ENCODE assay signal across 7 cellular contexts in the genomic region with DNA sequence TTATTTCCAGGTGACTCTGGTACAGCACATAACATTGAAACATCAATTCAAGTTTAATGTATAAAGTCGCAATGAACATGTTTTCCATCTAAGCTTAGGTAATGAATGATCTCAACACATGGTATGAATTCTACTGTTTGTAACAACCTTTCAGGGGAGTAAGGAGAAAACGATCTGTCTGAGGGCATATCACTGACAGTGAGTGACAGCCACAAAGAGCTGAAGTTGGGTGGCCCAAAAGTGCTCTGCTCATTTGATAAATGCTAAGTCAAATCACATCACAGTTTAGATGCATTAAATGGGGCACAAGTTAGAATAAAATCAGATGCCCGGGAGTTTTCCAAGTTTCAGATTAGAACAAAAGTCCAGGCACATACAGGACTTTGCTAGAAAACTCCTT. TPM values are rescaled to one million over a fixed set of nuclear protein-coding genes. Genes with fewer than 3 reads are reported as not detected.
DNase-seq lines count a peak whose midpoint lies in the region; ATAC-seq and TF ChIP-seq lines count a peak whose summit lies in the region.

No MANE protein-coding gene starts in this region.

- H2AFZ ChIP-seq in fibroblast of lung (ENCODE audit: low read length), result peak overlapping the region; percentile 10

- H3K27ac ChIP-seq in RWPE1 (peak overlapping the region; percentile 100), fibroblast of lung (ENCODE audit: insufficient read depth, low read length) (peak overlapping the region; percentile 96), skeletal muscle tissue (ENCODE audit: low read depth, low read length) (peak overlapping the region; percentile 84)

- peaks cover 14% of the 10 kb centered on the region for H3K79me2 ChIP-seq in fibroblast of lung (ENCODE audit: control insufficient read depth, insufficient read depth, low read length)

- H3K9ac ChIP-seq in fibroblast of lung (ENCODE audit: insufficient read depth, low read length) (no peak overlapping the region), skeletal muscle tissue (ENCODE audit: low read depth in 1 of 3, low read length in 3 of 3) (peak overlapping the region in 1 of 3 donors; percentile 91)

- TF ChIP-seq CTCF in HFF-Myc (IDR thresholded peaks at IDR 0.05; ENCODE audit: low read depth, low read length, missing control alignments) (no peak), RWPE1 (conservative IDR thresholded peaks at IDR 0.05; ENCODE audit: low read depth) (no peak), fibroblast of lung (conservative IDR thresholded peaks at IDR 0.05 in 1 of 2, IDR thresholded peaks at IDR 0.05 in 1 of 2; ENCODE audit: low read depth in 1 of 2, low read length in 2 of 2) (no peak)

- peak overlapping the region; percentile 90 for H3K4me2 ChIP-seq in fibroblast of lung (ENCODE audit: extremely low read depth, insufficient read depth, low read length)

- H3K9me3 ChIP-seq in fibroblast of lung (ENCODE audit: control insufficient read depth, insufficient read depth, low read depth, low read length), result no peaks in the 10 kb centered on the region
- H3K9me3 ChIP-seq in skeletal muscle tissue (ENCODE audit: control insufficient read depth in 3 of 3, low read length in 3 of 3), result no peaks in the 10 kb centered on the region

- H4K20me1 ChIP-seq in fibroblast of lung (ENCODE audit: control insufficient read depth, extremely low read depth, insufficient read depth, low read length), result no peaks in the 10 kb centered on the region

- H3K4me1 ChIP-seq in fibroblast of lung (ENCODE audit: control insufficient read depth, extremely low read depth, insufficient read depth, low read length) (peaks cover 3% of the 10 kb centered on the region), skeletal muscle tissue (ENCODE audit: control insufficient read depth in 3 of 3, insufficient read depth in 3 of 3, low read length in 3 of 3) (peaks cover 0 to 7% (median 3%) of the 10 kb centered on the region in 3 donors)

- H3K4me3 ChIP-seq in HFF-Myc (replicated peaks; ENCODE audit: low read depth, low read length), result peak overlapping the region; percentile 74
- peak overlapping the region; percentile 73 to 91 (median 85) for H3K4me3 ChIP-seq in fibroblast of lung (replicated peaks in 1 of 4; ENCODE audit: control extremely low read depth in 1 of 4, insufficient read depth in 1 of 4, low read depth in 3 of 4, low read length in 4 of 4)
- H3K4me3 ChIP-seq in skeletal muscle tissue (ENCODE audit: low read length in 3 of 3), result peak overlapping the region; percentile 73 to 95 (median 94)

- no peaks in the 10 kb centered on the region for H3K27me3 ChIP-seq in fibroblast of lung (ENCODE audit: control insufficient read depth, insufficient read depth, low read length)
- H3K27me3 ChIP-seq in skeletal muscle tissue (ENCODE audit: control insufficient read depth in 3 of 3, insufficient read depth in 3 of 3, low read length in 3 of 3), result no peaks in the 10 kb centered on the region

- H3K36me3 ChIP-seq in fibroblast of lung (ENCODE audit: control insufficient read depth, insufficient read depth, low read length) (no peaks in the 10 kb centered on the region), skeletal muscle tissue (ENCODE audit: control insufficient read depth in 3 of 3, insufficient read depth in 3 of 3, low read length in 3 of 3) (no peaks in the 10 kb centered on the region)

- DNase-seq in HFF-Myc (ENCODE audit: extremely low read depth, low read depth) (no peak), RWPE1 (ENCODE audit: low spot score) (no peak), fibroblast of lung (ENCODE audit: low read depth in 2 of 2) (no peak), NCI-H526 treated with DMSO at 0.1 percent for 48 hours (lab: John Stamatoyannopoulos, UW) (no peak), AG08396 (ENCODE audit: low spot score) (no peak)

- POLR2A ChIA-PET in RWPE1 (lab: Yijun Ruan, JAX; ENCODE audit: low non-redundant PET), result interaction anchor here (0.5 kb wide), 1 partner anchor 273 kb away, joined by 3 read pairs; no protein-coding TSS in a partner anchor

- CTCF ChIA-PET in RWPE1 (lab: Yijun Ruan, JAX), result no interaction called here

- no peak for ATAC-seq in GM21529 (IDR thresholded peaks at IDR 0.05; ENCODE audit: unreplicated experiment)

RNA-seq across cellular contexts. Expression of a gene that starts 1.2 kb away (rescaled TPM):
- total RNA-seq in fibroblast of lung, result 7.4 and 8.9 TPM in 2 replicates
- polyA plus RNA-seq in fibroblast of lung, result 9.0 and 9.2 TPM in 2 replicates
- polyA plus RNA-seq in fibroblast of lung (2012), result 4.8 and 6.5 TPM in 2 replicates
- 9.6 and 19.2 TPM in 2 replicates for polyA minus RNA-seq in fibroblast of lung (ENCODE audit: low replicate concordance)
- 12.0 TPM for total RNA-seq in skeletal muscle tissue
